ENCODE assay signal across 17 cellular contexts in the genomic region with DNA sequence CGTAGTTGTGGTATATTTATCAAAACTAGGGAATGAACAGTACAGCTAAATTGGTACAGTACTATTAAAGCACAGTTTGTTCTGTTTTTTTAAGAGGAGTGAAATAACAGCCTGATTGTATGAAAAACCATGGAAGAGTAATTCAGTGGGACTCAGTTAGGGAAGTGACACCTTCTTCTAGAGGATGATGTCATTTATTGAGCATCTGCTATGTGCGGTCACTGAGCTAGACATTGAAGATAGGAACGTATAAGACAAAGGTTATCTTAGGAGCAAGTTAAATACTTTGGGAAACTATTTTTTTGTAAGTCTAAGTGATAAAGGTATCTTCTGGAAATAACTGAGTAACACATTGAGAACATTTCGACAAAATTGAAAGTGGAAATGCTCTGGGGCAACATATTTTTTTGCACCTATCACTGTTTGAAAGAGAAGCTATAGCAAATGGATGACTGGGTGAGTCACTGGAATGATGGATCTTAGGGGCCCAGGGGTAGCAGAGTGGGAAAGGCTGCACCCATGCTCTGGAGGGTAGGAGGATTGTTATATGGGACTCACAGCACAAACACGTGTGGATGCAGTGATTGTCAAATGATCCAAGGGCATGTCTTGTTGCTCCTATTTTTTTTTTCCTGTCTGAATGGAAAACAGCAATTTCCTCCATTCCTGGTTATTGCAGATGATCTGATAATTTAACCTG. TPM values are rescaled to one million over a fixed set of nuclear protein-coding genes. Genes with fewer than 3 reads are reported as not detected.
A peak's percentile ranks its signal among the peaks of the same experiment; 100 is the strongest.
DNase-seq lines count a peak whose midpoint lies in the region; ATAC-seq and TF ChIP-seq lines count a peak whose summit lies in the region.
"Had no signal": no experiment of that assay in that cellular context is flagged by ENCODE, and none has a peak within 500 bp of the region (broad histone marks: within the 10 kb centered on the region; RNA-seq: fewer than 3 reads in every experiment).

No MANE protein-coding gene starts in this region.

- no peaks in the 10 kb centered on the region for H3K9me3 ChIP-seq in IMR-90 (ENCODE audit: control insufficient read depth, insufficient read depth, low read length)
- H3K9me3 ChIP-seq: adrenal gland, upper lobe of left lung had no signal

- no peak overlapping the region for H3K18ac ChIP-seq in IMR-90 (ENCODE audit: low read depth, low read length)

- peaks cover 65% of the 10 kb centered on the region for H3K36me3 Mint-ChIP-seq in activated CD4-positive, alpha-beta T cell treated with anti-CD3 and anti-CD28 coated beads, Interleukin-2, amount 10 ng/mL, durations not matched to agents 24 days and 14 days (ENCODE audit: low read depth)
- peaks cover 81% of the 10 kb centered on the region for H3K36me3 Mint-ChIP-seq in activated naive CD8-positive, alpha-beta T cell treated with anti-CD3 and anti-CD28 coated beads for 36 hours
- peaks cover 18% of the 10 kb centered on the region for H3K36me3 Mint-ChIP-seq in neural crest cell (ENCODE audit: low read depth)

- H3K27me3 ChIP-seq in IMR-90 (ENCODE audit: control insufficient read depth, insufficient read depth, low read length), result no peaks in the 10 kb centered on the region
- H3K27me3 ChIP-seq: adrenal gland, upper lobe of left lung had no signal

- peaks cover 7% of the 10 kb centered on the region; the same call in 1 of the 2 replicates for H3K36me3 ChIP-seq in IMR-90 (ENCODE audit: control insufficient read depth, insufficient read depth, low read length)
- H3K36me3 ChIP-seq: adrenal gland had no signal

- H4K91ac ChIP-seq in IMR-90 (ENCODE audit: insufficient read depth, low read depth, low read length), result no peak overlapping the region

- POLR2A ChIA-PET in IMR-90 (lab: Charles Lee; ENCODE audit: unreplicated experiment), result no interaction called here

- no peak overlapping the region for H2BK20ac ChIP-seq in IMR-90 (ENCODE audit: low read depth, low read length)

- ATAC-seq in IMR-90 (ENCODE audit: low read depth), result no peak
- ATAC-seq: esophagus mucosa, HCT116 had no signal

- no peak overlapping the region for H3K4ac ChIP-seq in IMR-90 (ENCODE audit: low read depth, low read length)

- H2BK15ac ChIP-seq in IMR-90 (ENCODE audit: low read depth, low read length), result no peak overlapping the region

- CTCF ChIA-PET in IMR-90 (lab: Yijun Ruan, JAX), result interaction anchor here (0.7 to 1.0 kb wide), 2 partner anchors 9 to 12 kb away, joined by 3 read pairs; no protein-coding TSS in a partner anchor

- H3K4me1 ChIP-seq in IMR-90 (ENCODE audit: control insufficient read depth, insufficient read depth, low read length), result peaks cover 1% of the 10 kb centered on the region; the same call in 1 of the 2 replicates
- H3K4me1 ChIP-seq: adrenal gland had no signal

- no peak overlapping the region for H3K9ac ChIP-seq in IMR-90 (ENCODE audit: low read depth, low read length)

- TF ChIP-seq RAD21 in IMR-90 (IDR thresholded peaks at IDR 0.05; ENCODE audit: low read length), result no peak

- H3K27me3 Mint-ChIP-seq in activated CD4-positive, alpha-beta T cell treated with anti-CD3 and anti-CD28 coated beads, Interleukin-2, amount 10 ng/mL, durations not matched to agents 24 days and 14 days, result no peaks in the 10 kb centered on the region
- H3K27me3 Mint-ChIP-seq in activated naive CD8-positive, alpha-beta T cell treated with anti-CD3 and anti-CD28 coated beads for 36 hours, result no peaks in the 10 kb centered on the region
- H3K27me3 Mint-ChIP-seq in neural crest cell (ENCODE audit: low read depth), result no peaks in the 10 kb centered on the region
- H3K27me3 Mint-ChIP-seq: progenitor cell of endocrine pancreas had no signal

- TF ChIP-seq CTCF in IMR-90 (conservative IDR thresholded peaks at IDR 0.05; ENCODE audit: low read depth, low read length), result no peak
- no peak for TF ChIP-seq CTCF in neural crest cell (conservative IDR thresholded peaks at IDR 0.05)

- H2BK5ac ChIP-seq in IMR-90 (ENCODE audit: low read depth, low read length, poor library complexity, severe bottlenecking), result no peak overlapping the region

- TSS peak; percentile 23 for BruUV-seq in IMR-90 (replicated peaks; lab: Mats Ljungman, UMichigan)

- peaks cover 6% of the 10 kb centered on the region for H3K9me3 Mint-ChIP-seq in activated CD4-positive, alpha-beta T cell treated with anti-CD3 and anti-CD28 coated beads, Interleukin-2, amount 10 ng/mL, durations not matched to agents 24 days and 14 days
- peaks cover 6% of the 10 kb centered on the region for H3K9me3 Mint-ChIP-seq in activated naive CD8-positive, alpha-beta T cell treated with anti-CD3 and anti-CD28 coated beads for 36 hours
- H3K9me3 Mint-ChIP-seq in neural crest cell, result no peaks in the 10 kb centered on the region

- H2AFZ ChIP-seq in IMR-90 (replicated peaks; ENCODE audit: low read length, poor library complexity), result no peak overlapping the region

- intact Hi-C loops in activated CD4-positive, alpha-beta T cell treated with anti-CD3 and anti-CD28 coated beads, Interleukin-2, amount 10 ng/mL, durations not matched to agents 24 days and 14 days (cut with micrococcal nuclease), result loop anchor here (1.0 to 10.0 kb wide), 5 partner anchors 17 to 577 kb away; partner anchors contain the start of genes PLCL2 and RFTN1
- intact Hi-C loops in IMR-90 (cut with micrococcal nuclease), result no loop called here

- no peak overlapping the region for H3K14ac ChIP-seq in IMR-90 (replicated peaks; ENCODE audit: low read depth, low read length)

- H2BK120ac ChIP-seq in IMR-90 (ENCODE audit: low read depth, low read length), result no peak overlapping the region

- H3K23ac ChIP-seq in IMR-90 (ENCODE audit: low read depth, low read length), result no peak overlapping the region

- peaks cover 0 to 15% of the 10 kb centered on the region in 2 experiments; a peak in 1 of 4 replicates for H3K79me1 ChIP-seq in IMR-90 (ENCODE audit: low read depth in 1 of 2, low read length in 2 of 2)

- DNase-seq in activated CD4-positive, alpha-beta T cell treated with anti-CD3 and anti-CD28 coated beads, Interleukin-2, amount 10 ng/mL, durations not matched to agents 24 days and 14 days, result peak; percentile 62
- no peak for DNase-seq in activated CD4-positive, alpha-beta T cell treated with anti-CD3 and anti-CD28 coated beads, Interleukin-2, amount 50 U/mL, for 48 hours
- no peak for DNase-seq in IMR-90
- DNase-seq in activated naive CD8-positive, alpha-beta T cell treated with anti-CD3 and anti-CD28 coated beads for 36 hours, result no peak
- DNase-seq in neural crest cell (ENCODE audit: low read depth, low spot score), result no peak
- no peak for DNase-seq in EL
- DNase-seq in A172 (ENCODE audit: low spot score), result no peak
- no peak for DNase-seq in NCI-H345 (lab: John Stamatoyannopoulos, UW)
- DNase-seq: adrenal gland, caudate nucleus, Kasumi-1, upper lobe of left lung had no signal

- no peaks in the 10 kb centered on the region for H4K20me1 ChIP-seq in IMR-90 (ENCODE audit: insufficient read depth, low read length)

- H3K27ac ChIP-seq in IMR-90 (ENCODE audit: insufficient read depth, low read length), result no peak overlapping the region
- H3K27ac ChIP-seq: adrenal gland, upper lobe of left lung had no signal

- H4K8ac ChIP-seq in IMR-90 (ENCODE audit: low read depth in 2 of 2, low read length in 2 of 2), result no peak overlapping the region

- H3K4me3 Mint-ChIP-seq in activated CD4-positive, alpha-beta T cell treated with anti-CD3 and anti-CD28 coated beads, Interleukin-2, amount 10 ng/mL, durations not matched to agents 24 days and 14 days, result peak overlapping the region; percentile 41
- peak overlapping the region; percentile 48 for H3K4me3 Mint-ChIP-seq in activated naive CD8-positive, alpha-beta T cell treated with anti-CD3 and anti-CD28 coated beads for 36 hours
- no peak overlapping the region for H3K4me3 Mint-ChIP-seq in neural crest cell

- 100% methylated on average over 3 of the region's 5 CpGs; no CpG with 5 or more reads in 1 of the 2 experiments for WGBS in IMR-90 (ENCODE audit: extremely low coverage in 2 of 2, insufficient read length in 1 of 2), 2 experiments

- no peak overlapping the region for H3K56ac ChIP-seq in IMR-90 (ENCODE audit: extremely low read depth, insufficient read depth, low read length)

- peak overlapping the region; percentile 57 for H3K27ac Mint-ChIP-seq in activated CD4-positive, alpha-beta T cell treated with anti-CD3 and anti-CD28 coated beads, Interleukin-2, amount 10 ng/mL, durations not matched to agents 24 days and 14 days
- H3K27ac Mint-ChIP-seq in activated naive CD8-positive, alpha-beta T cell treated with anti-CD3 and anti-CD28 coated beads for 36 hours, result peak overlapping the region; percentile 89
- H3K27ac Mint-ChIP-seq in neural crest cell (ENCODE audit: unreplicated experiment), result peak overlapping the region; percentile 88
- H3K27ac Mint-ChIP-seq: progenitor cell of endocrine pancreas had no signal

- no peak overlapping the region for H3K4me3 ChIP-seq in IMR-90 (ENCODE audit: insufficient read depth, low read depth, low read length)
- H3K4me3 ChIP-seq: adrenal gland, lung, smooth muscle cell, upper lobe of left lung had no signal

- no peak overlapping the region for H4K5ac ChIP-seq in IMR-90 (ENCODE audit: low read depth, low read length)

- TF ChIP-seq POLR2A in IMR-90 (IDR thresholded peaks at IDR 0.05; ENCODE audit: low read depth, low read length), result no peak

- no peak overlapping the region for H2AK5ac ChIP-seq in IMR-90 (ENCODE audit: low read depth, low read length)

- peaks cover 76% of the 10 kb centered on the region for H3K4me1 Mint-ChIP-seq in activated CD4-positive, alpha-beta T cell treated with anti-CD3 and anti-CD28 coated beads, Interleukin-2, amount 10 ng/mL, durations not matched to agents 24 days and 14 days
- H3K4me1 Mint-ChIP-seq in activated naive CD8-positive, alpha-beta T cell treated with anti-CD3 and anti-CD28 coated beads for 36 hours, result peaks cover 84% of the 10 kb centered on the region
- no peaks in the 10 kb centered on the region for H3K4me1 Mint-ChIP-seq in neural crest cell

- dilution Hi-C loops in IMR-90 (cut with HindIII; ENCODE audit: low sequenced_read_pairs, unreplicated experiment), result no loop called here

- peaks cover 19% of the 10 kb centered on the region for H3K9me1 ChIP-seq in IMR-90 (ENCODE audit: insufficient read depth, low read length)

- H2AK9ac ChIP-seq in IMR-90 (replicated peaks; ENCODE audit: low read depth, low read length, poor library complexity), result no peak overlapping the region

- H3K4me2 ChIP-seq in IMR-90 (ENCODE audit: low read depth, low read length), result no peak overlapping the region
- H3K4me2 ChIP-seq: smooth muscle cell had no signal

- in situ Hi-C loops in IMR-90 (cut with MboI; ENCODE audit: low sequenced_read_pairs), result loop anchor here (5.0 kb wide), 1 partner anchor 209 kb away; no protein-coding TSS in a partner anchor

RNA-seq across cellular contexts. Expression of gene OXNAD1, which starts 43.0 kb away (rescaled TPM):
- 27.1 and 29.8 TPM in 2 replicates for total RNA-seq in activated CD4-positive, alpha-beta T cell treated with anti-CD3 and anti-CD28 coated beads, Interleukin-2, amount 10 ng/mL, durations not matched to agents 24 days and 14 days
- 11.1 and 11.3 TPM in 2 replicates for total RNA-seq in IMR-90 (2012; rRNA removed)
- polyA plus RNA-seq in IMR-90 (2012; rRNA removed), result 5.0 and 6.2 TPM in 2 replicates
- polyA plus RNA-seq in IMR-90 (2012; cell fraction: cytosol; rRNA removed), result 2.7 and 3.5 TPM in 2 replicates
- 2.0 and 4.6 TPM in 2 replicates for polyA plus RNA-seq in IMR-90 (2012; cell fraction: nucleus; rRNA removed; ENCODE audit: low replicate concordance)
- total RNA-seq in activated naive CD8-positive, alpha-beta T cell treated with anti-CD3 and anti-CD28 coated beads for 36 hours, result 10 to 100 TPM; 37.9 to 41.8 TPM
- 17.0 and 17.4 TPM in 2 replicates for total RNA-seq in neural crest cell
- total RNA-seq in A172 (2014; rRNA removed; shearing (Covaris generic)), result 17.5 and 18.7 TPM in 2 replicates

RNA-seq across cellular contexts. Expression of gene DPH3, which starts 43.2 kb away (rescaled TPM):
- total RNA-seq in activated CD4-positive, alpha-beta T cell treated with anti-CD3 and anti-CD28 coated beads, Interleukin-2, amount 10 ng/mL, durations not matched to agents 24 days and 14 days, result 27.6 and 30.1 TPM in 2 replicates
- 32.1 and 34.4 TPM in 2 replicates for total RNA-seq in IMR-90 (2012; rRNA removed)
- polyA plus RNA-seq in IMR-90 (2012; rRNA removed), result 11.4 and 12.9 TPM in 2 replicates
- 3.8 and 5.9 TPM in 2 replicates for polyA plus RNA-seq in IMR-90 (2012; cell fraction: cytosol; rRNA removed)
- 0.71 and 4.2 TPM in 2 replicates for polyA plus RNA-seq in IMR-90 (2012; cell fraction: nucleus; rRNA removed; ENCODE audit: low replicate concordance)
- total RNA-seq in activated naive CD8-positive, alpha-beta T cell treated with anti-CD3 and anti-CD28 coated beads for 36 hours, result 10 to 100 TPM; 28.2 to 28.7 TPM
- 31.9 and 32.1 TPM in 2 replicates for total RNA-seq in neural crest cell
- 21.3 and 23.5 TPM in 2 replicates for total RNA-seq in A172 (2014; rRNA removed; shearing (Covaris generic))
